1 cellular context compared by ENCODE assay signal in genomic region chr6:8063762-8064637, GRCh38.
TF ChIP-seq lines count a peak whose summit lies in the region.

A gene with protein sequence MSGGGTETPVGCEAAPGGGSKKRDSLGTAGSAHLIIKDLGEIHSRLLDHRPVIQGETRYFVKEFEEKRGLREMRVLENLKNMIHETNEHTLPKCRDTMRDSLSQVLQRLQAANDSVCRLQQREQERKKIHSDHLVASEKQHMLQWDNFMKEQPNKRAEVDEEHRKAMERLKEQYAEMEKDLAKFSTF (minus strand): TSS chr6:8064389. CDS start chr6:8064376, 13 bp downstream.

TF ChIP-seq in HepG2, 621 proteins besides CTCF, POLR2A, EP300 and RAD21 (continued from another document and continues in another):
- TF ChIP-seq ZHX2 (IDR thresholded peaks at IDR 0.05; ENCODE audit: low read depth) (peak; percentile 99), ZHX2 (CRISPR knock-in tag; IDR thresholded peaks at IDR 0.05; ENCODE audit: borderline replicate concordance) (no peak), FLYWCH1 (CRISPR knock-in tag; IDR thresholded peaks at IDR 0.05) (peak; percentile 47; the same call in 1 of the 2 replicates), TP53 (CRISPR knock-in tag; conservative IDR thresholded peaks at IDR 0.05) (no peak), U2AF1 (optimal IDR thresholded peaks at IDR 0.05; ENCODE audit: low read depth, low read length) (no peak), NFYC (CRISPR knock-in tag; IDR thresholded peaks at IDR 0.05) (peak; percentile 70), SCMH1 (CRISPR knock-in tag; IDR thresholded peaks at IDR 0.05; ENCODE audit: borderline replicate concordance) (no peak), MAZ (IDR thresholded peaks at IDR 0.05; ENCODE audit: borderline replicate concordance, low read depth, low read length) (peak; percentile 46; the same call in 1 of the 2 replicates), MAZ (CRISPR knock-in tag; IDR thresholded peaks at IDR 0.05; ENCODE audit: low read depth) (peak; percentile 70; the same call in 1 of the 2 replicates), HCFC1 (IDR thresholded peaks at IDR 0.05; ENCODE audit: low read depth, low read length) (peak; percentile 91), LBX2 (CRISPR knock-in tag; IDR thresholded peaks at IDR 0.05; ENCODE audit: borderline replicate concordance) (no peak), ZSCAN20 (CRISPR knock-in tag; IDR thresholded peaks at IDR 0.05; ENCODE audit: borderline replicate concordance) (no peak), BORCS8-MEF2B (CRISPR knock-in tag; IDR thresholded peaks at IDR 0.05) (peak; percentile 68; the same call in 1 of the 2 replicates), MEIS1 (CRISPR knock-in tag; IDR thresholded peaks at IDR 0.05; ENCODE audit: borderline replicate concordance) (peak; percentile 31; the same call in 1 of the 2 replicates), ZFP41 (CRISPR knock-in tag; IDR thresholded peaks at IDR 0.05; ENCODE audit: borderline replicate concordance) (no peak), ZUFSP (CRISPR knock-in tag; IDR thresholded peaks at IDR 0.05; ENCODE audit: borderline replicate concordance) (no peak), GATA4 (IDR thresholded peaks at IDR 0.05; ENCODE audit: borderline replicate concordance, low read depth) (peak; percentile 68), ZNF282 (IDR thresholded peaks at IDR 0.05; ENCODE audit: partially characterized antibody) (no peak), THYN1 (CRISPR knock-in tag; IDR thresholded peaks at IDR 0.05; ENCODE audit: borderline replicate concordance, low read depth) (no peak), ZNF317 (CRISPR knock-in tag; IDR thresholded peaks at IDR 0.05) (peak; percentile 92), ETV6 (CRISPR knock-in tag; conservative IDR thresholded peaks at IDR 0.05) (peak; percentile 83), ZNF432 (CRISPR knock-in tag; IDR thresholded peaks at IDR 0.05; ENCODE audit: borderline replicate concordance) (no peak; the same call in 1 of the 2 replicates), CEBPB (IDR thresholded peaks at IDR 0.05; ENCODE audit: borderline replicate concordance, low read depth, low read length) (no peak), ZNF577 (CRISPR knock-in tag; IDR thresholded peaks at IDR 0.05; ENCODE audit: borderline replicate concordance, low read depth) (no peak)
- TF ChIP-seq, protein P1, sequence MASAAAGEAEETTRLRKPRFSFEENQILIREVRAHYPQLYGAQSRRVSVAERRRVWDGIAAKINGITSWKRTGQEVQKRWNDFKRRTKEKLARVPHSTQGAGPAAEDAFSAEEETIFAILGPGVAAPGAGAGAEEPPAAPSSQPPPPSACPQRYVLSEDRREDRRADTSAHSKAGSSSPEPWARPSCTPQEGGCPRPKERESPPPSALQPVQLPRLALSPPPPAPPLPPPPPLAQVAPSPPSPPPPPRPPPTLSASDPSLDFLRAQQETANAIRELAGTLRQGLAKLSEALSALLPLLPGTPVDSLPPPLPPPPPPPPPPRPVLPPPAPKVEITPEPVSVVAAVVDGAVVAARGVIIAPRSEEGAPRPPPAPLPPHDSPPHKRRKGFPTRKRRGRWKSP (CRISPR knock-in tag; IDR thresholded peaks at IDR 0.05): peak; percentile 71; the same call in 1 of the 2 replicates
- TF ChIP-seq, protein P2, sequence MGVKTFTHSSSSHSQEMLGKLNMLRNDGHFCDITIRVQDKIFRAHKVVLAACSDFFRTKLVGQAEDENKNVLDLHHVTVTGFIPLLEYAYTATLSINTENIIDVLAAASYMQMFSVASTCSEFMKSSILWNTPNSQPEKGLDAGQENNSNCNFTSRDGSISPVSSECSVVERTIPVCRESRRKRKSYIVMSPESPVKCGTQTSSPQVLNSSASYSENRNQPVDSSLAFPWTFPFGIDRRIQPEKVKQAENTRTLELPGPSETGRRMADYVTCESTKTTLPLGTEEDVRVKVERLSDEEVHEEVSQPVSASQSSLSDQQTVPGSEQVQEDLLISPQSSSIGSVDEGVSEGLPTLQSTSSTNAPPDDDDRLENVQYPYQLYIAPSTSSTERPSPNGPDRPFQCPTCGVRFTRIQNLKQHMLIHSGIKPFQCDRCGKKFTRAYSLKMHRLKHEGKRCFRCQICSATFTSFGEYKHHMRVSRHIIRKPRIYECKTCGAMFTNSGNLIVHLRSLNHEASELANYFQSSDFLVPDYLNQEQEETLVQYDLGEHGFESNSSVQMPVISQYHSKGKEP (CRISPR knock-in tag; IDR thresholded peaks at IDR 0.05): no peak
- TF ChIP-seq, protein P3, sequence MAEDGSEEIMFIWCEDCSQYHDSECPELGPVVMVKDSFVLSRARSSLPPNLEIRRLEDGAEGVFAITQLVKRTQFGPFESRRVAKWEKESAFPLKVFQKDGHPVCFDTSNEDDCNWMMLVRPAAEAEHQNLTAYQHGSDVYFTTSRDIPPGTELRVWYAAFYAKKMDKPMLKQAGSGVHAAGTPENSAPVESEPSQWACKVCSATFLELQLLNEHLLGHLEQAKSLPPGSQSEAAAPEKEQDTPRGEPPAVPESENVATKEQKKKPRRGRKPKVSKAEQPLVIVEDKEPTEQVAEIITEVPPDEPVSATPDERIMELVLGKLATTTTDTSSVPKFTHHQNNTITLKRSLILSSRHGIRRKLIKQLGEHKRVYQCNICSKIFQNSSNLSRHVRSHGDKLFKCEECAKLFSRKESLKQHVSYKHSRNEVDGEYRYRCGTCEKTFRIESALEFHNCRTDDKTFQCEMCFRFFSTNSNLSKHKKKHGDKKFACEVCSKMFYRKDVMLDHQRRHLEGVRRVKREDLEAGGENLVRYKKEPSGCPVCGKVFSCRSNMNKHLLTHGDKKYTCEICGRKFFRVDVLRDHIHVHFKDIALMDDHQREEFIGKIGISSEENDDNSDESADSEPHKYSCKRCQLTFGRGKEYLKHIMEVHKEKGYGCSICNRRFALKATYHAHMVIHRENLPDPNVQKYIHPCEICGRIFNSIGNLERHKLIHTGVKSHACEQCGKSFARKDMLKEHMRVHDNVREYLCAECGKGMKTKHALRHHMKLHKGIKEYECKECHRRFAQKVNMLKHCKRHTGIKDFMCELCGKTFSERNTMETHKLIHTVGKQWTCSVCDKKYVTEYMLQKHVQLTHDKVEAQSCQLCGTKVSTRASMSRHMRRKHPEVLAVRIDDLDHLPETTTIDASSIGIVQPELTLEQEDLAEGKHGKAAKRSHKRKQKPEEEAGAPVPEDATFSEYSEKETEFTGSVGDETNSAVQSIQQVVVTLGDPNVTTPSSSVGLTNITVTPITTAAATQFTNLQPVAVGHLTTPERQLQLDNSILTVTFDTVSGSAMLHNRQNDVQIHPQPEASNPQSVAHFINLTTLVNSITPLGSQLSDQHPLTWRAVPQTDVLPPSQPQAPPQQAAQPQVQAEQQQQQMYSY (CRISPR knock-in tag; IDR thresholded peaks at IDR 0.05): peak; percentile 44; the same call in 1 of the 2 replicates
- TF ChIP-seq, protein P4, sequence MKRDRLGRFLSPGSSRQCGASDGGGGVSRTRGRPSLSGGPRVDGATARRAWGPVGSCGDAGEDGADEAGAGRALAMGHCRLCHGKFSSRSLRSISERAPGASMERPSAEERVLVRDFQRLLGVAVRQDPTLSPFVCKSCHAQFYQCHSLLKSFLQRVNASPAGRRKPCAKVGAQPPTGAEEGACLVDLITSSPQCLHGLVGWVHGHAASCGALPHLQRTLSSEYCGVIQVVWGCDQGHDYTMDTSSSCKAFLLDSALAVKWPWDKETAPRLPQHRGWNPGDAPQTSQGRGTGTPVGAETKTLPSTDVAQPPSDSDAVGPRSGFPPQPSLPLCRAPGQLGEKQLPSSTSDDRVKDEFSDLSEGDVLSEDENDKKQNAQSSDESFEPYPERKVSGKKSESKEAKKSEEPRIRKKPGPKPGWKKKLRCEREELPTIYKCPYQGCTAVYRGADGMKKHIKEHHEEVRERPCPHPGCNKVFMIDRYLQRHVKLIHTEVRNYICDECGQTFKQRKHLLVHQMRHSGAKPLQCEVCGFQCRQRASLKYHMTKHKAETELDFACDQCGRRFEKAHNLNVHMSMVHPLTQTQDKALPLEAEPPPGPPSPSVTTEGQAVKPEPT (CRISPR knock-in tag; IDR thresholded peaks at IDR 0.05; ENCODE audit: low read depth): no peak
- TF ChIP-seq, protein P5, sequence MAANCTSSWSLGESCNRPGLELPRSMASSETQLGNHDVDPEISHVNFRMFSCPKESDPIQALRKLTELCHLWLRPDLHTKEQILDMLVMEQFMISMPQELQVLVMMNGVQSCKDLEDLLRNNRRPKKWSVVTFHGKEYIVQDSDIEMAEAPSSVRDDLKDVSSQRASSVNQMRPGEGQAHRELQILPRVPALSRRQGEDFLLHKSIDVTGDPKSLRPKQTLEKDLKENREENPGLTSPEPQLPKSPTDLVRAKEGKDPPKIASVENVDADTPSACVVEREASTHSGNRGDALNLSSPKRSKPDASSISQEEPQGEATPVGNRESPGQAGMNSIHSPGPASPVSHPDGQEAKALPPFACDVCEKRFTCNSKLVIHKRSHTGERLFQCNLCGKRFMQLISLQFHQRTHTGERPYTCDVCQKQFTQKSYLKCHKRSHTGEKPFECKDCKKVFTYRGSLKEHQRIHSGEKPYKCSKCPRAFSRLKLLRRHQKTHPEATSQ (CRISPR knock-in tag; IDR thresholded peaks at IDR 0.05; ENCODE audit: borderline replicate concordance): peak; percentile 96
- TF ChIP-seq, protein P6, sequence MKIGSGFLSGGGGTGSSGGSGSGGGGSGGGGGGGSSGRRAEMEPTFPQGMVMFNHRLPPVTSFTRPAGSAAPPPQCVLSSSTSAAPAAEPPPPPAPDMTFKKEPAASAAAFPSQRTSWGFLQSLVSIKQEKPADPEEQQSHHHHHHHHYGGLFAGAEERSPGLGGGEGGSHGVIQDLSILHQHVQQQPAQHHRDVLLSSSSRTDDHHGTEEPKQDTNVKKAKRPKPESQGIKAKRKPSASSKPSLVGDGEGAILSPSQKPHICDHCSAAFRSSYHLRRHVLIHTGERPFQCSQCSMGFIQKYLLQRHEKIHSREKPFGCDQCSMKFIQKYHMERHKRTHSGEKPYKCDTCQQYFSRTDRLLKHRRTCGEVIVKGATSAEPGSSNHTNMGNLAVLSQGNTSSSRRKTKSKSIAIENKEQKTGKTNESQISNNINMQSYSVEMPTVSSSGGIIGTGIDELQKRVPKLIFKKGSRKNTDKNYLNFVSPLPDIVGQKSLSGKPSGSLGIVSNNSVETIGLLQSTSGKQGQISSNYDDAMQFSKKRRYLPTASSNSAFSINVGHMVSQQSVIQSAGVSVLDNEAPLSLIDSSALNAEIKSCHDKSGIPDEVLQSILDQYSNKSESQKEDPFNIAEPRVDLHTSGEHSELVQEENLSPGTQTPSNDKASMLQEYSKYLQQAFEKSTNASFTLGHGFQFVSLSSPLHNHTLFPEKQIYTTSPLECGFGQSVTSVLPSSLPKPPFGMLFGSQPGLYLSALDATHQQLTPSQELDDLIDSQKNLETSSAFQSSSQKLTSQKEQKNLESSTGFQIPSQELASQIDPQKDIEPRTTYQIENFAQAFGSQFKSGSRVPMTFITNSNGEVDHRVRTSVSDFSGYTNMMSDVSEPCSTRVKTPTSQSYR (CRISPR knock-in tag; IDR thresholded peaks at IDR 0.05; ENCODE audit: borderline replicate concordance): no peak
- TF ChIP-seq, protein P7, sequence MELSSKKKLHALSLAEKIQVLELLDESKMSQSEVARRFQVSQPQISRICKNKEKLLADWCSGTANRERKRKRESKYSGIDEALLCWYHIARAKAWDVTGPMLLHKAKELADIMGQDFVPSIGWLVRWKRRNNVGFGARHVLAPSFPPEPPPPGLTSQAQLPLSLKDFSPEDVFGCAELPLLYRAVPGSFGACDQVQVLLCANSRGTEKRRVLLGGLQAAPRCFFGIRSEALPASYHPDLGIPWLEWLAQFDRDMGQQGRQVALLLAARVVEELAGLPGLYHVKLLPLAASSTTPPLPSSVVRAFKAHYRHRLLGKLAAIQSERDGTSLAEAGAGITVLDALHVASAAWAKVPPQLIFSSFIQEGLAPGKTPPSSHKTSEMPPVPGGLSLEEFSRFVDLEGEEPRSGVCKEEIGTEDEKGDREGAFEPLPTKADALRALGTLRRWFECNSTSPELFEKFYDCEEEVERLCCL (CRISPR knock-in tag; IDR thresholded peaks at IDR 0.05; ENCODE audit: borderline replicate concordance): no peak
